25 cellular contexts compared by ENCODE assay signal in genomic region chr3:184117649-184118048, GRCh38. TPM values are rescaled to one million over a fixed set of nuclear protein-coding genes. Genes with fewer than 3 reads are reported as not detected.
DNase-seq lines count a peak whose midpoint lies in the region; ATAC-seq and TF ChIP-seq lines count a peak whose summit lies in the region.
"Had no signal": no experiment of that assay in that cellular context is flagged by ENCODE, and none has a peak within 500 bp of the region (broad histone marks: within the 10 kb centered on the region; RNA-seq: fewer than 3 reads in every experiment).

No MANE protein-coding gene starts in this region.

- H3K27me3 ChIP-seq in MG63 (peaks cover 34% of the 10 kb centered on the region), PC-3 (ENCODE audit: low read length) (no peaks in the 10 kb centered on the region), stomach (peaks cover 0 to 1% (median 0%) of the 10 kb centered on the region in 3 donors), Caco-2 (replicated peaks; ENCODE audit: control insufficient read depth, insufficient read depth, low read length) (no peaks in the 10 kb centered on the region)

- H3K27ac ChIP-seq in PC-3 (ENCODE audit: low read length) (no peak overlapping the region), stomach (no peak overlapping the region)
- H3K27ac ChIP-seq: epithelial cell of prostate had no signal

- H3K36me3 Mint-ChIP-seq in activated CD8-positive, alpha-beta memory T cell treated with anti-CD3 and anti-CD28 coated beads, Interleukin-2, amount 10 ng/mL, durations not matched to agents 7 days and 5 days = no peaks in the 10 kb centered on the region
- H3K36me3 Mint-ChIP-seq in Caco-2 (ENCODE audit: insufficient read depth, unreplicated experiment) = no peaks in the 10 kb centered on the region
- H3K36me3 Mint-ChIP-seq: CD8-positive, alpha-beta T cell; WTC11 had no signal

- no peaks in the 10 kb centered on the region for H3K4me1 ChIP-seq in PC-3 (ENCODE audit: insufficient read depth, low read length)
- H3K4me1 ChIP-seq in stomach = no peaks in the 10 kb centered on the region
- H3K4me1 ChIP-seq in Caco-2 = no peaks in the 10 kb centered on the region

- H3K9me3 ChIP-seq in MG63 = no peaks in the 10 kb centered on the region
- no peaks in the 10 kb centered on the region for H3K9me3 ChIP-seq in PC-3 (ENCODE audit: low read length)
- no peaks in the 10 kb centered on the region for H3K9me3 ChIP-seq in stomach
- H3K9me3 ChIP-seq in Caco-2 = no peaks in the 10 kb centered on the region

- H3K9me3 Mint-ChIP-seq in activated CD8-positive, alpha-beta memory T cell treated with anti-CD3 and anti-CD28 coated beads, Interleukin-2, amount 10 ng/mL, durations not matched to agents 7 days and 5 days (ENCODE audit: low read depth) = no peaks in the 10 kb centered on the region
- no peaks in the 10 kb centered on the region for H3K9me3 Mint-ChIP-seq in Caco-2 (ENCODE audit: unreplicated experiment)
- H3K9me3 Mint-ChIP-seq: activated naive CD8-positive, alpha-beta T cell treated with anti-CD3 and anti-CD28 coated beads, Interleukin-2, amount 50 U/mL, for 24 hours; CD8-positive, alpha-beta T cell; neural crest cell; WTC11 had no signal

- BruUV-seq in PC-3 (replicated peaks; lab: Mats Ljungman, UMichigan) = no TSS peak
- no TSS peak for BruUV-seq in Caco-2 (replicated peaks; lab: Mats Ljungman, UMichigan)

- TF ChIP-seq CTCF in PC-3 (conservative IDR thresholded peaks at IDR 0.05; ENCODE audit: low read depth, low read length) (0 out of 2 replicates have a peak, but pooled peaks have one; percentile 10), stomach (IDR thresholded peaks at IDR 0.05) (no peak), Caco-2 (IDR thresholded peaks at IDR 0.05; ENCODE audit: insufficient read depth in 1 of 2, low read depth in 1 of 2, low read length in 1 of 2, severe bottlenecking in 1 of 2, unreplicated experiment in 1 of 2) (no peak)

- CTCF ChIA-PET in activated CD8-positive, alpha-beta memory T cell treated with anti-CD3 and anti-CD28 coated beads, Interleukin-2, amount 10 ng/mL, durations not matched to agents 7 days and 5 days (lab: Charles Lee) = no interaction called here
- CTCF ChIA-PET in PC-3 (lab: Charles Lee) (no interaction called here), Caco-2 (lab: Charles Lee) (interaction anchor here (0.7 kb wide), 1 partner anchor 1019 kb away, joined by 5 read pairs; no protein-coding TSS in a partner anchor)

- peak; percentile 30 for ATAC-seq in activated CD8-positive, alpha-beta memory T cell treated with anti-CD3 and anti-CD28 coated beads, Interleukin-2, amount 10 ng/mL, durations not matched to agents 7 days and 5 days
- no peak for ATAC-seq in PC-3
- ATAC-seq: activated naive CD8-positive, alpha-beta T cell treated with anti-CD3 and anti-CD28 coated beads, Interleukin-2, amount 50 U/mL, for 24 hours; CD8-positive, alpha-beta T cell; GM12878; left lobe of liver; T-helper 17 cell; WTC11 had no signal

- no peak overlapping the region for H3K27ac Mint-ChIP-seq in activated CD8-positive, alpha-beta memory T cell treated with anti-CD3 and anti-CD28 coated beads, Interleukin-2, amount 10 ng/mL, durations not matched to agents 7 days and 5 days
- no peak overlapping the region for H3K27ac Mint-ChIP-seq in Caco-2 (ENCODE audit: unreplicated experiment)
- H3K27ac Mint-ChIP-seq: activated naive CD8-positive, alpha-beta T cell treated with anti-CD3 and anti-CD28 coated beads, Interleukin-2, amount 50 U/mL, for 24 hours; CD8-positive, alpha-beta T cell; T-helper 17 cell; WTC11 had no signal

- DNase-seq in activated CD8-positive, alpha-beta memory T cell treated with anti-CD3 and anti-CD28 coated beads, Interleukin-2, amount 10 ng/mL, durations not matched to agents 7 days and 5 days = no peak
- DNase-seq in activated CD8-positive, alpha-beta memory T cell treated with anti-CD3 and anti-CD28 coated beads, Interleukin-2, amount 50 U/mL, for 4 hours = no peak
- DNase-seq in MG63 (peak; percentile 7), PC-3 (no peak), head of caudate nucleus (peak in 31 of 42 donors; percentile 8 to 76 (median 31)), HCEC 1CT (no peak), stomach (no peak), Caco-2 (no peak)
- DNase-seq: activated naive CD8-positive, alpha-beta T cell treated with anti-CD3 and anti-CD28 coated beads, Interleukin-2, amount 50 U/mL, for 24 hours; CD8-positive, alpha-beta T cell; dermis blood vessel endothelial cell; GF-D8; Kasumi-1; midbrain; NCI-H1694 treated with DMSO at 0.1 percent for 48 hours; NK-92 treated with Interleukin-12 subunit alpha and Interleukin-12 subunit beta, amount 100 ng/mL, for 24 hours; stimulated activated CD4-positive, alpha-beta T cell treated with anti-CD3 and anti-CD28 coated beads, Interleukin-12 subunit alpha, Interleukin-12 subunit beta, amount 100 ng/mL, for 4 hours; T-helper 17 cell had no signal

- H3K9ac ChIP-seq in PC-3 (ENCODE audit: low read length) = no peak overlapping the region

- H2AFZ ChIP-seq in PC-3 (ENCODE audit: low read length) = no peak overlapping the region

- intact Hi-C loops in PC-3 (cut with micrococcal nuclease) (no loop called here), head of caudate nucleus (cut with DNase I) (no loop called here), stomach (cut with DNase I; ENCODE audit: low total_unique reads) (no loop called here), Caco-2 (cut with micrococcal nuclease; ENCODE audit: unreplicated experiment) (no loop called here)

- H3K36me3 ChIP-seq in MG63 = no peaks in the 10 kb centered on the region
- no peaks in the 10 kb centered on the region for H3K36me3 ChIP-seq in PC-3 (ENCODE audit: low read depth, low read length)
- no peaks in the 10 kb centered on the region for H3K36me3 ChIP-seq in stomach
- H3K36me3 ChIP-seq in Caco-2 (ENCODE audit: control insufficient read depth, insufficient read depth, low read length) = no peaks in the 10 kb centered on the region

- no peaks in the 10 kb centered on the region for H3K9me2 ChIP-seq in PC-3 (replicated peaks; ENCODE audit: low read length)

- H3F3A ChIP-seq in PC-3 (ENCODE audit: low read length, unreplicated experiment) = no peaks in the 10 kb centered on the region

- TF ChIP-seq POLR2A in stomach (IDR thresholded peaks at IDR 0.05) = no peak

- H3K27me3 Mint-ChIP-seq in activated CD8-positive, alpha-beta memory T cell treated with anti-CD3 and anti-CD28 coated beads, Interleukin-2, amount 10 ng/mL, durations not matched to agents 7 days and 5 days = peaks cover 23% of the 10 kb centered on the region
- peaks cover 8% of the 10 kb centered on the region for H3K27me3 Mint-ChIP-seq in Caco-2 (ENCODE audit: insufficient read depth, unreplicated experiment)

- H3K4me2 ChIP-seq in PC-3 (ENCODE audit: low read length) = no peak overlapping the region

- no peak overlapping the region for H3K4me3 Mint-ChIP-seq in activated CD8-positive, alpha-beta memory T cell treated with anti-CD3 and anti-CD28 coated beads, Interleukin-2, amount 10 ng/mL, durations not matched to agents 7 days and 5 days
- no peak overlapping the region for H3K4me3 Mint-ChIP-seq in Caco-2 (ENCODE audit: unreplicated experiment)
- H3K4me3 Mint-ChIP-seq: activated naive CD8-positive, alpha-beta T cell treated with anti-CD3 and anti-CD28 coated beads, Interleukin-2, amount 50 U/mL, for 24 hours; CD8-positive, alpha-beta T cell; neural crest cell; T-helper 17 cell; WTC11 had no signal

- H3K4me1 Mint-ChIP-seq in activated CD8-positive, alpha-beta memory T cell treated with anti-CD3 and anti-CD28 coated beads, Interleukin-2, amount 10 ng/mL, durations not matched to agents 7 days and 5 days = no peaks in the 10 kb centered on the region
- H3K4me1 Mint-ChIP-seq in Caco-2 (ENCODE audit: low read depth, unreplicated experiment) = no peaks in the 10 kb centered on the region
- H3K4me1 Mint-ChIP-seq: activated naive CD8-positive, alpha-beta T cell treated with anti-CD3 and anti-CD28 coated beads, Interleukin-2, amount 50 U/mL, for 24 hours; neural crest cell; T-helper 17 cell; WTC11 had no signal

- TF ChIP-seq EP300 in stomach (IDR thresholded peaks at IDR 0.05) = no peak

- no peaks in the 10 kb centered on the region for H3K79me2 ChIP-seq in PC-3 (ENCODE audit: low read length)

- no peaks in the 10 kb centered on the region for H4K20me1 ChIP-seq in PC-3 (ENCODE audit: low read length)

- 92 to 95% (median 94%) methylated on average over 6 of the region's 6 CpGs for WGBS in stomach, 5 donors

- H3K4me3 ChIP-seq in MG63 (no peak overlapping the region), PC-3 (ENCODE audit: low read length) (no peak overlapping the region), stomach (no peak overlapping the region), Caco-2 (ENCODE audit: low read depth, low read length) (no peak overlapping the region)
- H3K4me3 ChIP-seq: GM12878 had no signal

- POLR2A ChIA-PET in PC-3 (lab: Charles Lee; ENCODE audit: unreplicated experiment) (no interaction called here), Caco-2 (lab: Charles Lee) (no interaction called here)

RNA-seq across cellular contexts. Expression of gene EIF2B5, which starts 17.5 kb away (rescaled TPM):
- 10 to 100 TPM; 52.2 to 61.6 TPM for total RNA-seq in activated CD8-positive, alpha-beta memory T cell treated with anti-CD3 and anti-CD28 coated beads, Interleukin-2, amount 10 ng/mL, durations not matched to agents 7 days and 5 days
- 41.7 and 50.5 TPM in 2 replicates for total RNA-seq in MG63 (2014; rRNA removed; shearing (Covaris generic); ENCODE audit: low replicate concordance)
- total RNA-seq in PC-3 (2014; rRNA removed) (51.3 and 57.0 TPM in 2 replicates), stomach (100 to 1,000 TPM in 1 of 5 donors, 10 to 100 TPM in 3, 1 to 10 TPM in 1; 1.4 to 113 (median 36.5) TPM), Caco-2 (2022) (43.8 and 52.9 TPM in 2 replicates)
- polyA plus RNA-seq in stomach = 10 to 100 TPM; 33.0 to 42.0 (median 33.7) TPM

RNA-seq across cellular contexts. Expression of gene HTR3E, which starts 20.8 kb away (rescaled TPM):
- total RNA-seq in activated CD8-positive, alpha-beta memory T cell treated with anti-CD3 and anti-CD28 coated beads, Interleukin-2, amount 10 ng/mL, durations not matched to agents 7 days and 5 days = not detected
- total RNA-seq in MG63 (2014; rRNA removed; shearing (Covaris generic); ENCODE audit: low replicate concordance) = not detected in 2 replicates
- total RNA-seq in PC-3 (2014; rRNA removed) = not detected in 2 replicates
- total RNA-seq in stomach = not detected
- not detected for polyA plus RNA-seq in stomach
- not detected in 2 replicates for total RNA-seq in Caco-2 (2022)
- total RNA-seq: CD8-positive, alpha-beta T cell; dermis blood vessel endothelial cell; GM12878; left lobe of liver; neural crest cell; pulmonary artery endothelial cell; T-helper 17 cell; temporal lobe; WTC11 had no signal
- polyA plus RNA-seq: GM12878 had no signal

RNA-seq across cellular contexts. Expression of gene DVL3, which starts 37.5 kb away (rescaled TPM):
- total RNA-seq in activated CD8-positive, alpha-beta memory T cell treated with anti-CD3 and anti-CD28 coated beads, Interleukin-2, amount 10 ng/mL, durations not matched to agents 7 days and 5 days = 10 to 100 TPM; 42.6 to 44.2 TPM
- 20.8 and 42.6 TPM in 2 replicates for total RNA-seq in MG63 (2014; rRNA removed; shearing (Covaris generic); ENCODE audit: low replicate concordance)
- total RNA-seq in PC-3 (2014; rRNA removed) (50.6 and 56.1 TPM in 2 replicates), stomach (100 to 1,000 TPM in 1 of 5 donors, 10 to 100 TPM in 4; 27.9 to 107 (median 55.4) TPM), Caco-2 (2022) (83.9 and 86.7 TPM in 2 replicates)
- 10 to 100 TPM; 21.2 to 26.4 (median 25.8) TPM for polyA plus RNA-seq in stomach

RNA-seq across cellular contexts. Expression of gene AP2M1, which starts 57.0 kb away (rescaled TPM):
- 100 to 1,000 TPM; 218 to 230 TPM for total RNA-seq in activated CD8-positive, alpha-beta memory T cell treated with anti-CD3 and anti-CD28 coated beads, Interleukin-2, amount 10 ng/mL, durations not matched to agents 7 days and 5 days
- 688 and 946 TPM in 2 replicates for total RNA-seq in MG63 (2014; rRNA removed; shearing (Covaris generic); ENCODE audit: low replicate concordance)
- total RNA-seq in PC-3 (2014; rRNA removed) = 522 and 538 TPM in 2 replicates
- 100 to 1,000 TPM in 4 of 5 donors, 10 to 100 TPM in 1; 96.2 to 204 (median 134) TPM for total RNA-seq in stomach
- 100 to 1,000 TPM; 143 to 220 (median 208) TPM for polyA plus RNA-seq in stomach
- 202 and 214 TPM in 2 replicates for total RNA-seq in Caco-2 (2022)

Comparison
In these comparisons a context has a peak if more than half of its experiments do, and no peak if none do; other contexts are left out.
1. DNase-seq: peak in MG63 (single experiment) and head of caudate nucleus (31 of 42); none in activated CD8-positive, alpha-beta memory T cell treated with anti-CD3 and anti-CD28 coated beads, Interleukin-2, amount 10 ng/mL, durations not matched to agents 7 days and 5 days (single experiment), activated CD8-positive, alpha-beta memory T cell treated with anti-CD3 and anti-CD28 coated beads, Interleukin-2, amount 50 U/mL, for 4 hours (single experiment), PC-3 (single experiment), HCEC 1CT (single experiment), stomach (single experiment) and Caco-2 (0 of 2).